8 cellular contexts compared by ENCODE assay signal in genomic region chr6:110178626-110179405, GRCh38. TPM values are rescaled to one million over a fixed set of nuclear protein-coding genes. Genes with fewer than 3 reads are reported as not detected.
DNase-seq lines count a peak whose midpoint lies in the region; ATAC-seq, FAIRE-seq and TF ChIP-seq lines count a peak whose summit lies in the region.

No MANE protein-coding gene starts in this region.

- H3K4me1 ChIP-seq in HAP-1 (peaks cover 28% of the 10 kb centered on the region), upper lobe of right lung (peaks cover 33% of the 10 kb centered on the region)

- peak overlapping the region; percentile 65 for H3K4me3 ChIP-seq in HAP-1
- H3K4me3 ChIP-seq in upper lobe of right lung = peak overlapping the region; percentile 68

- H3K36me3 ChIP-seq in HAP-1 (replicated peaks) = no peaks in the 10 kb centered on the region
- H3K36me3 ChIP-seq in upper lobe of right lung = no peaks in the 10 kb centered on the region

- H3K27me3 Mint-ChIP-seq in T-cell = peaks cover 7 to 18% of the 10 kb centered on the region in 2 donors

- peak; percentile 77 for TF ChIP-seq CTCF in D721Med (IDR thresholded peaks at IDR 0.05; ENCODE audit: insufficient read depth, missing control alignments)
- TF ChIP-seq CTCF in upper lobe of right lung (IDR thresholded peaks at IDR 0.05) = peak; percentile 48

- ATAC-seq in T-cell (replicated peaks in 1 of 4) (peak; percentile 45 to 69 (median 56)), left ventricle myocardium superior (peak; percentile 53), upper lobe of right lung (peak; percentile 28)

- H3K9me3 ChIP-seq in HAP-1 (no peaks in the 10 kb centered on the region), upper lobe of right lung (no peaks in the 10 kb centered on the region)

- peak overlapping the region; percentile 29 to 42 for H3K27ac Mint-ChIP-seq in T-cell

- intact Hi-C loops in left ventricle myocardium superior (cut with micrococcal nuclease) (loop anchor here (5.0 kb wide), 1 partner anchor 213 kb away; no protein-coding TSS in a partner anchor), posterior vena cava (cut with DNase I) (loop anchor here in 1 of 2 donors (2.0 kb wide), 1 partner anchor 212 kb away; no protein-coding TSS in a partner anchor), upper lobe of right lung (cut with DNase I) (no loop called here)

- peaks cover 5 to 8% (median 7%) of the 10 kb centered on the region in 3 donors for H3K4me1 Mint-ChIP-seq in T-cell

- peak; percentile 21 for FAIRE-seq in D721Med (lab: Jason Lieb, UNC)

- H3K27me3 ChIP-seq in HAP-1 (ENCODE audit: low read depth) (no peaks in the 10 kb centered on the region), upper lobe of right lung (peaks cover 4% of the 10 kb centered on the region)

- H3K4me3 Mint-ChIP-seq in T-cell = peak overlapping the region in 2 of 3 donors; percentile 79 to 84

- no peaks in the 10 kb centered on the region for H3K36me3 Mint-ChIP-seq in T-cell

- peak overlapping the region; percentile 85 for H3K27ac ChIP-seq in upper lobe of right lung

- no peak for DNase-seq in D721Med (ENCODE audit: insufficient read length, low spot score)
- DNase-seq in HAP-1 (ENCODE audit: low spot score in 2 of 2) = peak; percentile 67 to 82
- peak; percentile 61 for DNase-seq in NCI-H1417 treated with DMSO at 0.1 percent for 48 hours (lab: John Stamatoyannopoulos, UW)
- peak; percentile 14 to 74 (median 55) for DNase-seq in T-cell
- peak; percentile 42 for DNase-seq in amniotic stem cell (lab: John Stamatoyannopoulos, UW)
- DNase-seq in left ventricle myocardium superior = peak; percentile 57
- DNase-seq in posterior vena cava (ENCODE audit: low spot score) = peak; percentile 84
- peak; percentile 75 for DNase-seq in upper lobe of right lung

- POLR2A ChIA-PET in T-cell (lab: Charles Lee) = no interaction called here

- CTCF ChIA-PET in T-cell (lab: Charles Lee) = interaction anchor here (0.7 to 1.5 kb wide), 4 partner anchors 210 to 794 kb away, joined by 3 to 4 read pairs (median 3); no protein-coding TSS in a partner anchor

- in situ Hi-C loops in HAP-1 (cut with MboI; ENCODE audit: low sequenced_read_pairs) = no loop called here

- no peaks in the 10 kb centered on the region for H3K9me3 Mint-ChIP-seq in T-cell

RNA-seq across cellular contexts. Expression of gene WASF1, which starts 0.7 kb away (rescaled TPM):
- total RNA-seq in T-cell (1 to 10 TPM in 3 of 5 donors, under 1 TPM in 2; 0.23 to 1.2 (median 1.0) TPM), left ventricle myocardium superior (1.7 TPM), posterior vena cava (10 to 100 TPM; 11.0 to 13.7 TPM), upper lobe of right lung (3.6 TPM)

RNA-seq across cellular contexts. Expression of gene CDC40, which starts 1.4 kb away (rescaled TPM):
- total RNA-seq in T-cell (10 to 100 TPM; 27.7 to 33.3 (median 28.3) TPM), left ventricle myocardium superior (13.6 TPM), posterior vena cava (10 to 100 TPM; 19.5 to 20.0 TPM), upper lobe of right lung (20.5 TPM)
